In the genomic region with DNA sequence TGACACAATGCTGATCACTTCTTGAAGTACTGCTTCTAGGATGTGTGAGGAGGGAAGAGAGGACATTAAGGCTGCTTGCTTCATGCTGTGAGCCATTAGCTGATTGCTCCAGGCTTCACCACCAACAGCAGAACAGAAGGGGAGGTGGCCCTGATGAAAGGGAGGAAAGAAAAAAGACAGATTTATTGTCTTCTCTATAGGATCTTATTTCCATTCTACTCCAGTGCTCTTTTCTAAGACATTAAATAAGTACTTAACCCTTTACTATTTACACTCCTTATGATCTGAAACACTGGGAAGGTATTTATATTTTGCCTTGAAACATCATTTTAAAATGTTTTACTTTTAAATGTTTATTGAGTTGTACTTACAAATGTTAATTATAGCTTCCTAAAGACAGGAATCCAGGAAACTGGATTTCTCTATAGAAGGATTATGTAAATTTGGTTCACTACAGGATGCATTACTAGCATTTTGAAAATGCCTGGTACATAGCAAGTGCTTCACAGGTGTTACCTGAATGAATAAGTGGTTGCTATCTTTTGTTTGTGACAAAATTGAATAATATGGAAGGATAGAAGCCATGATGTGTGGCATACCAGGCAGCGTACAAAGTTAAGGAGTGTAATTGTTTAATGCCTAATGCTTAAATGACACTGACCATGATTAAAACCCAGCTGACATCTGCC, we compare ENCODE assay signal across 1 cellular context.
A peak's percentile ranks its signal among the peaks of the same experiment; 100 is the strongest.
TF ChIP-seq lines count a peak whose summit lies in the region.

No MANE protein-coding gene starts in this region.

TF ChIP-seq in GM23338, 12 proteins besides CTCF, POLR2A, EP300 and RAD21 (continued from another document):
- TF ChIP-seq, protein P1, sequence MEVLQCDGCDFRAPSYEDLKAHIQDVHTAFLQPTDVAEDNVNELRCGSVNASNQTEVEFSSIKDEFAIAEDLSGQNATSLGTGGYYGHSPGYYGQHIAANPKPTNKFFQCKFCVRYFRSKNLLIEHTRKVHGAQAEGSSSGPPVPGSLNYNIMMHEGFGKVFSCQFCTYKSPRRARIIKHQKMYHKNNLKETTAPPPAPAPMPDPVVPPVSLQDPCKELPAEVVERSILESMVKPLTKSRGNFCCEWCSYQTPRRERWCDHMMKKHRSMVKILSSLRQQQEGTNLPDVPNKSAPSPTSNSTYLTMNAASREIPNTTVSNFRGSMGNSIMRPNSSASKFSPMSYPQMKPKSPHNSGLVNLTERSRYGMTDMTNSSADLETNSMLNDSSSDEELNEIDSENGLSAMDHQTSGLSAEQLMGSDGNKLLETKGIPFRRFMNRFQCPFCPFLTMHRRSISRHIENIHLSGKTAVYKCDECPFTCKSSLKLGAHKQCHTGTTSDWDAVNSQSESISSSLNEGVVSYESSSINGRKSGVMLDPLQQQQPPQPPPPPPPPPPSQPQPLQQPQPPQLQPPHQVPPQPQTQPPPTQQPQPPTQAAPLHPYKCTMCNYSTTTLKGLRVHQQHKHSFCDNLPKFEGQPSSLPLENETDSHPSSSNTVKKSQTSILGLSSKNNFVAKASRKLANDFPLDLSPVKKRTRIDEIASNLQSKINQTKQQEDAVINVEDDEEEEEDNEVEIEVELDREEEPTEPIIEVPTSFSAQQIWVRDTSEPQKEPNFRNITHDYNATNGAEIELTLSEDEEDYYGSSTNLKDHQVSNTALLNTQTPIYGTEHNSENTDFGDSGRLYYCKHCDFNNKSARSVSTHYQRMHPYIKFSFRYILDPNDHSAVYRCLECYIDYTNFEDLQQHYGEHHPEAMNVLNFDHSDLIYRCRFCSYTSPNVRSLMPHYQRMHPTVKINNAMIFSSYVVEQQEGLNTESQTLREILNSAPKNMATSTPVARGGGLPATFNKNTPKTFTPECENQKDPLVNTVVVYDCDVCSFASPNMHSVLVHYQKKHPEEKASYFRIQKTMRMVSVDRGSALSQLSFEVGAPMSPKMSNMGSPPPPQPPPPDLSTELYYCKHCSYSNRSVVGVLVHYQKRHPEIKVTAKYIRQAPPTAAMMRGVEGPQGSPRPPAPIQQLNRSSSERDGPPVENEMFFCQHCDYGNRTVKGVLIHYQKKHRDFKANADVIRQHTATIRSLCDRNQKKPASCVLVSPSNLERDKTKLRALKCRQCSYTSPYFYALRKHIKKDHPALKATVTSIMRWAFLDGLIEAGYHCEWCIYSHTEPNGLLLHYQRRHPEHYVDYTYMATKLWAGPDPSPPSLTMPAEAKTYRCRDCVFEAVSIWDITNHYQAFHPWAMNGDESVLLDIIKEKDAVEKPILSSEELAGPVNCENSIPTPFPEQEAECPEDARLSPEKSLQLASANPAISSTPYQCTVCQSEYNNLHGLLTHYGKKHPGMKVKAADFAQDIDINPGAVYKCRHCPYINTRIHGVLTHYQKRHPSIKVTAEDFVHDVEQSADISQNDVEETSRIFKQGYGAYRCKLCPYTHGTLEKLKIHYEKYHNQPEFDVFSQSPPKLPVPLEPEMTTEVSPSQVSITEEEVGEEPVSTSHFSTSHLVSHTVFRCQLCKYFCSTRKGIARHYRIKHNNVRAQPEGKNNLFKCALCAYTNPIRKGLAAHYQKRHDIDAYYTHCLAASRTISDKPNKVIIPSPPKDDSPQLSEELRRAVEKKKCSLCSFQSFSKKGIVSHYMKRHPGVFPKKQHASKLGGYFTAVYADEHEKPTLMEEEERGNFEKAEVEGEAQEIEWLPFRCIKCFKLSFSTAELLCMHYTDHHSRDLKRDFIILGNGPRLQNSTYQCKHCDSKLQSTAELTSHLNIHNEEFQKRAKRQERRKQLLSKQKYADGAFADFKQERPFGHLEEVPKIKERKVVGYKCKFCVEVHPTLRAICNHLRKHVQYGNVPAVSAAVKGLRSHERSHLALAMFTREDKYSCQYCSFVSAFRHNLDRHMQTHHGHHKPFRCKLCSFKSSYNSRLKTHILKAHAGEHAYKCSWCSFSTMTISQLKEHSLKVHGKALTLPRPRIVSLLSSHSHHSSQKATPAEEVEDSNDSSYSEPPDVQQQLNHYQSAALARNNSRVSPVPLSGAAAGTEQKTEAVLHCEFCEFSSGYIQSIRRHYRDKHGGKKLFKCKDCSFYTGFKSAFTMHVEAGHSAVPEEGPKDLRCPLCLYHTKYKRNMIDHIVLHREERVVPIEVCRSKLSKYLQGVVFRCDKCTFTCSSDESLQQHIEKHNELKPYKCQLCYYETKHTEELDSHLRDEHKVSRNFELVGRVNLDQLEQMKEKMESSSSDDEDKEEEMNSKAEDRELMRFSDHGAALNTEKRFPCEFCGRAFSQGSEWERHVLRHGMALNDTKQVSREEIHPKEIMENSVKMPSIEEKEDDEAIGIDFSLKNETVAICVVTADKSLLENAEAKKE (CRISPR knock-in tag; IDR thresholded peaks at IDR 0.05), result peak; percentile 94
TF ChIP-seq in GM23338: peak in this region for 3.
